In the genomic region with DNA sequence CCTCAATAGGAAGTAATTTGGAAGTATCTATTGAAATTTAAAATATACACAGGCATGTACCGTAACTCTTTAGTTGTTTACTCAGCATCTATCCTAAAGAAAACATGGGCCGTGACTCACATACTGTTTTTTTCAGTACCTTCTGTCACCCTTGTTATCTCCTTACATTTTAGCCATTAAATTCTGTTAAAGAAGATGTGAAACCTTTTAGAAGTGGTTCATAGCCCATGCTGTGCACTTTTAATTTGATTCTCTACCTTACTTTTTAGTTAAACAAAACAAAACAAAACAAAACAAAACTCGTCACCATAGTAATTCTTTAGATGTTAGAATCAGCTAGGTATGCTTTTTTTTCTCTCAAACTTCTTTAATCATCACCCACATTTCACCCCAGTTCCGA, we compare ENCODE assay signal across 15 cellular contexts.
DNase-seq lines count a peak whose midpoint lies in the region; TF ChIP-seq lines count a peak whose summit lies in the region.
"Had no signal": no experiment of that assay in that cellular context is flagged by ENCODE, and none has a peak within 500 bp of the region (broad histone marks: within the 10 kb centered on the region; RNA-seq: fewer than 3 reads in every experiment).

No MANE protein-coding gene starts in this region.

- H3K36me3 Mint-ChIP-seq in activated CD4-positive, alpha-beta T cell treated with anti-CD3 and anti-CD28 coated beads, Interleukin-2, amount 10 ng/mL, durations not matched to agents 24 days and 14 days (ENCODE audit: low read depth) = peaks cover 35% of the 10 kb centered on the region

- no peak overlapping the region for H3K27ac Mint-ChIP-seq in activated CD4-positive, alpha-beta T cell treated with anti-CD3 and anti-CD28 coated beads, Interleukin-2, amount 10 ng/mL, durations not matched to agents 24 days and 14 days
- H3K27ac Mint-ChIP-seq: activated naive CD4-positive, alpha-beta T cell treated with anti-CD3 and anti-CD28 coated beads for 36 hours had no signal

- no peak overlapping the region for H3K4me3 Mint-ChIP-seq in activated CD4-positive, alpha-beta T cell treated with anti-CD3 and anti-CD28 coated beads, Interleukin-2, amount 10 ng/mL, durations not matched to agents 24 days and 14 days
- H3K4me3 Mint-ChIP-seq: activated naive CD4-positive, alpha-beta T cell treated with anti-CD3 and anti-CD28 coated beads for 36 hours had no signal

- peak; percentile 43 for DNase-seq in activated CD4-positive, alpha-beta T cell treated with anti-CD3 and anti-CD28 coated beads, Interleukin-2, amount 10 ng/mL, durations not matched to agents 24 days and 14 days
- no peak for DNase-seq in activated CD4-positive, alpha-beta T cell treated with anti-CD3 and anti-CD28 coated beads for 48 hours
- DNase-seq in astrocyte of the spinal cord (ENCODE audit: low read depth, low spot score) (peak; percentile 28), iris pigment epithelial cell (ENCODE audit: low read depth) (peak; percentile 36), cerebellar nuclear complex (lab: John Stamatoyannopoulos, UW) (no peak), NCI-H82 treated with DMSO at 0.1 percent for 48 hours (lab: John Stamatoyannopoulos, UW; ENCODE audit: unreplicated experiment) (no peak), hippocampal formation (lab: John Stamatoyannopoulos, UW) (no peak), NCI-H1092 treated with DMSO at 0.1 percent for 48 hours (lab: John Stamatoyannopoulos, UW) (no peak)
- DNase-seq: ACHN; activated naive CD4-positive, alpha-beta T cell treated with anti-CD3 and anti-CD28 coated beads for 36 hours; body of pancreas; Karpas-422; kidney; right lobe of liver had no signal

- H3K9me3 Mint-ChIP-seq in activated CD4-positive, alpha-beta T cell treated with anti-CD3 and anti-CD28 coated beads, Interleukin-2, amount 10 ng/mL, durations not matched to agents 24 days and 14 days = peaks cover 8% of the 10 kb centered on the region
- H3K9me3 Mint-ChIP-seq: activated naive CD4-positive, alpha-beta T cell treated with anti-CD3 and anti-CD28 coated beads for 36 hours had no signal

- H3K4me1 Mint-ChIP-seq in activated CD4-positive, alpha-beta T cell treated with anti-CD3 and anti-CD28 coated beads, Interleukin-2, amount 10 ng/mL, durations not matched to agents 24 days and 14 days = peaks cover 17% of the 10 kb centered on the region

- intact Hi-C loops in activated CD4-positive, alpha-beta T cell treated with anti-CD3 and anti-CD28 coated beads, Interleukin-2, amount 10 ng/mL, durations not matched to agents 24 days and 14 days (cut with micrococcal nuclease) = no loop called here

- H3K27me3 Mint-ChIP-seq in activated CD4-positive, alpha-beta T cell treated with anti-CD3 and anti-CD28 coated beads, Interleukin-2, amount 10 ng/mL, durations not matched to agents 24 days and 14 days = no peaks in the 10 kb centered on the region

- in situ Hi-C loops in astrocyte of the spinal cord (cut with HindIII; ENCODE audit: low sequenced_read_pairs) = no loop called here

- no peak overlapping the region for H3K4me3 ChIP-seq in astrocyte of the spinal cord (ENCODE audit: low read depth, low read length)
- H3K4me3 ChIP-seq: body of pancreas, HAP-1, right lobe of liver had no signal

- TF ChIP-seq CTCF in astrocyte of the spinal cord (IDR thresholded peaks at IDR 0.05; ENCODE audit: low read depth, low read length) = no peak

Comparison
In these comparisons a context has a peak if more than half of its experiments do, and no peak if none do; other contexts are left out.
1. DNase-seq: peak in activated CD4-positive, alpha-beta T cell treated with anti-CD3 and anti-CD28 coated beads, Interleukin-2, amount 10 ng/mL, durations not matched to agents 24 days and 14 days (single experiment), astrocyte of the spinal cord (single experiment) and iris pigment epithelial cell (single experiment); none in activated CD4-positive, alpha-beta T cell treated with anti-CD3 and anti-CD28 coated beads for 48 hours (single experiment), cerebellar nuclear complex (0 of 2), NCI-H82 treated with DMSO at 0.1 percent for 48 hours (single experiment), hippocampal formation (0 of 2) and NCI-H1092 treated with DMSO at 0.1 percent for 48 hours (single experiment).